ENCODE assay signal across 1 cellular context in the genomic region with DNA sequence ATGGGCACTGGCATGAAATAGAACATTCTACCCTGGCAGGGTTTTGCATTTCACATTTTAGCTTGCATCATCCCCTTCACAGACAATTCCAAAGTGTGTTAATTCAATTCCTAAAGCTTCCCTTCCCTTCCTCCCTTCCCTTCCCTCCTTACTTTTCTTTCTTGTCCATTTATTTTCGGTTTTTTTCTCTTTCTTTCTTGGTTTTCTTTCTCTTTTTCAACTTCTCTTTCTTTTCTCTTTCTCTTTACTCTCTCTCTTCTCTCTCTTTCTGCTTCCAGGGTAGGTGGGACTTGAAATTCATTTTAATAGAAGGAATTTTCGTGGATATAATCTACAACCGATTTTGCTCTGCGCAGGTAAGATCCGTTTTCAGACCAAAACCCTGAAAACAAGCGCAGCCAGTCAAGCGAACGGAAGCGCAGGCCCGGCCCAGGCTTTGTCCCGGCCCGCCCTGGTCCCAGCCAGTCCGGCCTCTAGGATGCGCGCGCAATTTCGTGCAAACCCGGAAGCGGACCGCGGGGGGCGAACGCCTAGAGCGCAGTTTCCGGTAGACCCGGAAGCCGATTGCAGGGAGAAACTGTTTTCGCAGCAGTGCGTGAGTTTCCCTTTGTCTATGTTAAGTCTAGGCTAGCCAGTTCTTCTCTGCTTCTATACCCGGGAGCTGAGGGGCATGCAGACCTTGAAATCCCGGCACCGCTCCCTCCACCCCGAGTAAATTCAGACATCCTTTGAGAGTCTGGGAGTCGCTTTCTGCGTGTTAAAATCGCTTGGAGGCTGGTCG.
TF ChIP-seq lines count a peak whose summit lies in the region.

A gene (plus strand): TSS at position 540 of the 781 bp plus-strand sequence. CDS start 4,165 bp downstream, outside the sequence.

TF ChIP-seq in HepG2, 621 proteins besides CTCF, POLR2A, EP300 and RAD21 (continued from another document and continues in another):
- TF ChIP-seq, protein P1, sequence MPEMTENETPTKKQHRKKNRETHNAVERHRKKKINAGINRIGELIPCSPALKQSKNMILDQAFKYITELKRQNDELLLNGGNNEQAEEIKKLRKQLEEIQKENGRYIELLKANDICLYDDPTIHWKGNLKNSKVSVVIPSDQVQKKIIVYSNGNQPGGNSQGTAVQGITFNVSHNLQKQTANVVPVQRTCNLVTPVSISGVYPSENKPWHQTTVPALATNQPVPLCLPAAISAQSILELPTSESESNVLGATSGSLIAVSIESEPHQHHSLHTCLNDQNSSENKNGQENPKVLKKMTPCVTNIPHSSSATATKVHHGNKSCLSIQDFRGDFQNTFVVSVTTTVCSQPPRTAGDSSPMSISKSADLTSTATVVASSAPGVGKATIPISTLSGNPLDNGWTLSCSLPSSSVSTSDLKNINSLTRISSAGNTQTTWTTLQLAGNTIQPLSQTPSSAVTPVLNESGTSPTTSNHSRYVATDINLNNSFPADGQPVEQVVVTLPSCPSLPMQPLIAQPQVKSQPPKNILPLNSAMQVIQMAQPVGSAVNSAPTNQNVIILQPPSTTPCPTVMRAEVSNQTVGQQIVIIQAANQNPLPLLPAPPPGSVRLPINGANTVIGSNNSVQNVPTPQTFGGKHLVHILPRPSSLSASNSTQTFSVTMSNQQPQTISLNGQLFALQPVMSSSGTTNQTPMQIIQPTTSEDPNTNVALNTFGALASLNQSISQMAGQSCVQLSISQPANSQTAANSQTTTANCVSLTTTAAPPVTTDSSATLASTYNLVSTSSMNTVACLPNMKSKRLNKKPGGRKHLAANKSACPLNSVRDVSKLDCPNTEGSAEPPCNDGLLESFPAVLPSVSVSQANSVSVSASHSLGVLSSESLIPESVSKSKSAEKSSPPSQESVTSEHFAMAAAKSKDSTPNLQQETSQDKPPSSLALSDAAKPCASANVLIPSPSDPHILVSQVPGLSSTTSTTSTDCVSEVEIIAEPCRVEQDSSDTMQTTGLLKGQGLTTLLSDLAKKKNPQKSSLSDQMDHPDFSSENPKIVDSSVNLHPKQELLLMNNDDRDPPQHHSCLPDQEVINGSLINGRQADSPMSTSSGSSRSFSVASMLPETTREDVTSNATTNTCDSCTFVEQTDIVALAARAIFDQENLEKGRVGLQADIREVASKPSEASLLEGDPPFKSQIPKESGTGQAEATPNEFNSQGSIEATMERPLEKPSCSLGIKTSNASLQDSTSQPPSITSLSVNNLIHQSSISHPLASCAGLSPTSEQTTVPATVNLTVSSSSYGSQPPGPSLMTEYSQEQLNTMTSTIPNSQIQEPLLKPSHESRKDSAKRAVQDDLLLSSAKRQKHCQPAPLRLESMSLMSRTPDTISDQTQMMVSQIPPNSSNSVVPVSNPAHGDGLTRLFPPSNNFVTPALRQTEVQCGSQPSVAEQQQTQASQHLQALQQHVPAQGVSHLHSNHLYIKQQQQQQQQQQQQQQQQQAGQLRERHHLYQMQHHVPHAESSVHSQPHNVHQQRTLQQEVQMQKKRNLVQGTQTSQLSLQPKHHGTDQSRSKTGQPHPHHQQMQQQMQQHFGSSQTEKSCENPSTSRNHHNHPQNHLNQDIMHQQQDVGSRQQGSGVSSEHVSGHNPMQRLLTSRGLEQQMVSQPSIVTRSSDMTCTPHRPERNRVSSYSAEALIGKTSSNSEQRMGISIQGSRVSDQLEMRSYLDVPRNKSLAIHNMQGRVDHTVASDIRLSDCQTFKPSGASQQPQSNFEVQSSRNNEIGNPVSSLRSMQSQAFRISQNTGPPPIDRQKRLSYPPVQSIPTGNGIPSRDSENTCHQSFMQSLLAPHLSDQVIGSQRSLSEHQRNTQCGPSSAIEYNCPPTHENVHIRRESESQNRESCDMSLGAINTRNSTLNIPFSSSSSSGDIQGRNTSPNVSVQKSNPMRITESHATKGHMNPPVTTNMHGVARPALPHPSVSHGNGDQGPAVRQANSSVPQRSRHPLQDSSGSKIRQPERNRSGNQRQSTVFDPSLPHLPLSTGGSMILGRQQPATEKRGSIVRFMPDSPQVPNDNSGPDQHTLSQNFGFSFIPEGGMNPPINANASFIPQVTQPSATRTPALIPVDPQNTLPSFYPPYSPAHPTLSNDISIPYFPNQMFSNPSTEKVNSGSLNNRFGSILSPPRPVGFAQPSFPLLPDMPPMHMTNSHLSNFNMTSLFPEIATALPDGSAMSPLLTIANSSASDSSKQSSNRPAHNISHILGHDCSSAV (CRISPR knock-in tag; IDR thresholded peaks at IDR 0.05; ENCODE audit: borderline replicate concordance), result no peak
- 0 out of 2 replicates have a peak, but pooled peaks have one; percentile 11 for TF ChIP-seq ZNF160 (CRISPR knock-in tag; IDR thresholded peaks at IDR 0.05)
- no peak for TF ChIP-seq CBFB (CRISPR knock-in tag; IDR thresholded peaks at IDR 0.05)
- TF ChIP-seq EHMT2 (IDR thresholded peaks at IDR 0.05; ENCODE audit: borderline replicate concordance, low read depth, low read length), result no peak; the same call in 1 of the 2 replicates
- no peak for TF ChIP-seq SP2 (CRISPR knock-in tag; IDR thresholded peaks at IDR 0.05)
- TF ChIP-seq MIER3 (CRISPR knock-in tag; IDR thresholded peaks at IDR 0.05; ENCODE audit: borderline replicate concordance), result peak; percentile 31; the same call in 1 of the 2 replicates
- 0 out of 2 replicates have a peak, but pooled peaks have one; percentile 18 for TF ChIP-seq MEIS2 (CRISPR knock-in tag; IDR thresholded peaks at IDR 0.05)
- TF ChIP-seq, protein P2, sequence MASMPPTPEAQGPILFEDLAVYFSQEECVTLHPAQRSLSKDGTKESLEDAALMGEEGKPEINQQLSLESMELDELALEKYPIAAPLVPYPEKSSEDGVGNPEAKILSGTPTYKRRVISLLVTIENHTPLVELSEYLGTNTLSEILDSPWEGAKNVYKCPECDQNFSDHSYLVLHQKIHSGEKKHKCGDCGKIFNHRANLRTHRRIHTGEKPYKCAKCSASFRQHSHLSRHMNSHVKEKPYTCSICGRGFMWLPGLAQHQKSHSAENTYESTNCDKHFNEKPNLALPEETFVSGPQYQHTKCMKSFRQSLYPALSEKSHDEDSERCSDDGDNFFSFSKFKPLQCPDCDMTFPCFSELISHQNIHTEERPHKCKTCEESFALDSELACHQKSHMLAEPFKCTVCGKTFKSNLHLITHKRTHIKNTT (CRISPR knock-in tag; IDR thresholded peaks at IDR 0.05), result no peak
- TF ChIP-seq ZSCAN20 (CRISPR knock-in tag; IDR thresholded peaks at IDR 0.05; ENCODE audit: borderline replicate concordance), result no peak
- TF ChIP-seq, protein P3, sequence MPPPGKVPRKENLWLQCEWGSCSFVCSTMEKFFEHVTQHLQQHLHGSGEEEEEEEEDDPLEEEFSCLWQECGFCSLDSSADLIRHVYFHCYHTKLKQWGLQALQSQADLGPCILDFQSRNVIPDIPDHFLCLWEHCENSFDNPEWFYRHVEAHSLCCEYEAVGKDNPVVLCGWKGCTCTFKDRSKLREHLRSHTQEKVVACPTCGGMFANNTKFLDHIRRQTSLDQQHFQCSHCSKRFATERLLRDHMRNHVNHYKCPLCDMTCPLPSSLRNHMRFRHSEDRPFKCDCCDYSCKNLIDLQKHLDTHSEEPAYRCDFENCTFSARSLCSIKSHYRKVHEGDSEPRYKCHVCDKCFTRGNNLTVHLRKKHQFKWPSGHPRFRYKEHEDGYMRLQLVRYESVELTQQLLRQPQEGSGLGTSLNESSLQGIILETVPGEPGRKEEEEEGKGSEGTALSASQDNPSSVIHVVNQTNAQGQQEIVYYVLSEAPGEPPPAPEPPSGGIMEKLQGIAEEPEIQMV (CRISPR knock-in tag; IDR thresholded peaks at IDR 0.05; ENCODE audit: low read depth), result peak; percentile 89
- TF ChIP-seq, protein P4, sequence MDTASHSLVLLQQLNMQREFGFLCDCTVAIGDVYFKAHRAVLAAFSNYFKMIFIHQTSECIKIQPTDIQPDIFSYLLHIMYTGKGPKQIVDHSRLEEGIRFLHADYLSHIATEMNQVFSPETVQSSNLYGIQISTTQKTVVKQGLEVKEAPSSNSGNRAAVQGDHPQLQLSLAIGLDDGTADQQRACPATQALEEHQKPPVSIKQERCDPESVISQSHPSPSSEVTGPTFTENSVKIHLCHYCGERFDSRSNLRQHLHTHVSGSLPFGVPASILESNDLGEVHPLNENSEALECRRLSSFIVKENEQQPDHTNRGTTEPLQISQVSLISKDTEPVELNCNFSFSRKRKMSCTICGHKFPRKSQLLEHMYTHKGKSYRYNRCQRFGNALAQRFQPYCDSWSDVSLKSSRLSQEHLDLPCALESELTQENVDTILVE (CRISPR knock-in tag; IDR thresholded peaks at IDR 0.05), result no peak; the same call in 1 of the 2 replicates
- peak; percentile 70 for TF ChIP-seq HDAC1 (CRISPR knock-in tag; IDR thresholded peaks at IDR 0.05)
- TF ChIP-seq, protein P5, sequence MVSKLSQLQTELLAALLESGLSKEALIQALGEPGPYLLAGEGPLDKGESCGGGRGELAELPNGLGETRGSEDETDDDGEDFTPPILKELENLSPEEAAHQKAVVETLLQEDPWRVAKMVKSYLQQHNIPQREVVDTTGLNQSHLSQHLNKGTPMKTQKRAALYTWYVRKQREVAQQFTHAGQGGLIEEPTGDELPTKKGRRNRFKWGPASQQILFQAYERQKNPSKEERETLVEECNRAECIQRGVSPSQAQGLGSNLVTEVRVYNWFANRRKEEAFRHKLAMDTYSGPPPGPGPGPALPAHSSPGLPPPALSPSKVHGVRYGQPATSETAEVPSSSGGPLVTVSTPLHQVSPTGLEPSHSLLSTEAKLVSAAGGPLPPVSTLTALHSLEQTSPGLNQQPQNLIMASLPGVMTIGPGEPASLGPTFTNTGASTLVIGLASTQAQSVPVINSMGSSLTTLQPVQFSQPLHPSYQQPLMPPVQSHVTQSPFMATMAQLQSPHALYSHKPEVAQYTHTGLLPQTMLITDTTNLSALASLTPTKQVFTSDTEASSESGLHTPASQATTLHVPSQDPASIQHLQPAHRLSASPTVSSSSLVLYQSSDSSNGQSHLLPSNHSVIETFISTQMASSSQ (IDR thresholded peaks at IDR 0.05; ENCODE audit: low read depth), result no peak
- TF ChIP-seq, protein P5 (CRISPR knock-in tag; IDR thresholded peaks at IDR 0.05; ENCODE audit: borderline replicate concordance), result peak; percentile 37; the same call in 1 of the 2 replicates
- TF ChIP-seq, protein P6, sequence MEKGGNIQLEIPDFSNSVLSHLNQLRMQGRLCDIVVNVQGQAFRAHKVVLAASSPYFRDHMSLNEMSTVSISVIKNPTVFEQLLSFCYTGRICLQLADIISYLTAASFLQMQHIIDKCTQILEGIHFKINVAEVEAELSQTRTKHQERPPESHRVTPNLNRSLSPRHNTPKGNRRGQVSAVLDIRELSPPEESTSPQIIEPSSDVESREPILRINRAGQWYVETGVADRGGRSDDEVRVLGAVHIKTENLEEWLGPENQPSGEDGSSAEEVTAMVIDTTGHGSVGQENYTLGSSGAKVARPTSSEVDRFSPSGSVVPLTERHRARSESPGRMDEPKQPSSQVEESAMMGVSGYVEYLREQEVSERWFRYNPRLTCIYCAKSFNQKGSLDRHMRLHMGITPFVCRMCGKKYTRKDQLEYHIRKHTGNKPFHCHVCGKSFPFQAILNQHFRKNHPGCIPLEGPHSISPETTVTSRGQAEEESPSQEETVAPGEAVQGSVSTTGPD (CRISPR knock-in tag; IDR thresholded peaks at IDR 0.05), result no peak
- TF ChIP-seq, protein P7, sequence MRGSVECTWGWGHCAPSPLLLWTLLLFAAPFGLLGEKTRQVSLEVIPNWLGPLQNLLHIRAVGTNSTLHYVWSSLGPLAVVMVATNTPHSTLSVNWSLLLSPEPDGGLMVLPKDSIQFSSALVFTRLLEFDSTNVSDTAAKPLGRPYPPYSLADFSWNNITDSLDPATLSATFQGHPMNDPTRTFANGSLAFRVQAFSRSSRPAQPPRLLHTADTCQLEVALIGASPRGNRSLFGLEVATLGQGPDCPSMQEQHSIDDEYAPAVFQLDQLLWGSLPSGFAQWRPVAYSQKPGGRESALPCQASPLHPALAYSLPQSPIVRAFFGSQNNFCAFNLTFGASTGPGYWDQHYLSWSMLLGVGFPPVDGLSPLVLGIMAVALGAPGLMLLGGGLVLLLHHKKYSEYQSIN (CRISPR knock-in tag; IDR thresholded peaks at IDR 0.05; ENCODE audit: borderline replicate concordance), result no peak
- TF ChIP-seq BHLHE40 (IDR thresholded peaks at IDR 0.05; ENCODE audit: low read length), result no peak
- TF ChIP-seq, protein P8, sequence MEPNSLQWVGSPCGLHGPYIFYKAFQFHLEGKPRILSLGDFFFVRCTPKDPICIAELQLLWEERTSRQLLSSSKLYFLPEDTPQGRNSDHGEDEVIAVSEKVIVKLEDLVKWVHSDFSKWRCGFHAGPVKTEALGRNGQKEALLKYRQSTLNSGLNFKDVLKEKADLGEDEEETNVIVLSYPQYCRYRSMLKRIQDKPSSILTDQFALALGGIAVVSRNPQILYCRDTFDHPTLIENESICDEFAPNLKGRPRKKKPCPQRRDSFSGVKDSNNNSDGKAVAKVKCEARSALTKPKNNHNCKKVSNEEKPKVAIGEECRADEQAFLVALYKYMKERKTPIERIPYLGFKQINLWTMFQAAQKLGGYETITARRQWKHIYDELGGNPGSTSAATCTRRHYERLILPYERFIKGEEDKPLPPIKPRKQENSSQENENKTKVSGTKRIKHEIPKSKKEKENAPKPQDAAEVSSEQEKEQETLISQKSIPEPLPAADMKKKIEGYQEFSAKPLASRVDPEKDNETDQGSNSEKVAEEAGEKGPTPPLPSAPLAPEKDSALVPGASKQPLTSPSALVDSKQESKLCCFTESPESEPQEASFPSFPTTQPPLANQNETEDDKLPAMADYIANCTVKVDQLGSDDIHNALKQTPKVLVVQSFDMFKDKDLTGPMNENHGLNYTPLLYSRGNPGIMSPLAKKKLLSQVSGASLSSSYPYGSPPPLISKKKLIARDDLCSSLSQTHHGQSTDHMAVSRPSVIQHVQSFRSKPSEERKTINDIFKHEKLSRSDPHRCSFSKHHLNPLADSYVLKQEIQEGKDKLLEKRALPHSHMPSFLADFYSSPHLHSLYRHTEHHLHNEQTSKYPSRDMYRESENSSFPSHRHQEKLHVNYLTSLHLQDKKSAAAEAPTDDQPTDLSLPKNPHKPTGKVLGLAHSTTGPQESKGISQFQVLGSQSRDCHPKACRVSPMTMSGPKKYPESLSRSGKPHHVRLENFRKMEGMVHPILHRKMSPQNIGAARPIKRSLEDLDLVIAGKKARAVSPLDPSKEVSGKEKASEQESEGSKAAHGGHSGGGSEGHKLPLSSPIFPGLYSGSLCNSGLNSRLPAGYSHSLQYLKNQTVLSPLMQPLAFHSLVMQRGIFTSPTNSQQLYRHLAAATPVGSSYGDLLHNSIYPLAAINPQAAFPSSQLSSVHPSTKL (CRISPR knock-in tag; IDR thresholded peaks at IDR 0.05), result 0 out of 2 replicates have a peak, but pooled peaks have one; percentile 11
